In genomic region chr2:72993147-72993546, GRCh38 we compare ENCODE assay signal across 8 cellular contexts.
DNase-seq lines count a peak whose midpoint lies in the region; ATAC-seq, FAIRE-seq and TF ChIP-seq lines count a peak whose summit lies in the region.

No MANE protein-coding gene starts in this region.

- no peaks in the 10 kb centered on the region for H4K20me1 ChIP-seq in HCT116 (ENCODE audit: insufficient read depth)
- no peaks in the 10 kb centered on the region for H4K20me1 ChIP-seq in keratinocyte (ENCODE audit: control insufficient read depth, extremely low read depth, insufficient read depth, low read length)

- no peak overlapping the region for H3K4me2 ChIP-seq in HCT116 (ENCODE audit: low read length)
- H3K4me2 ChIP-seq in keratinocyte (ENCODE audit: control insufficient read depth, extremely low read depth, insufficient read depth, low read depth, low read length): no peak overlapping the region

- H3K36me3 ChIP-seq in HCT116 (ENCODE audit: control insufficient read depth in 1 of 2, insufficient read depth in 2 of 2, low read length in 2 of 2) (no peaks in the 10 kb centered on the region), keratinocyte (ENCODE audit: control insufficient read depth in 2 of 2, extremely low read depth in 1 of 2, insufficient read depth in 2 of 2, low read length in 2 of 2) (no peaks in the 10 kb centered on the region)

- peak; percentile 65 to 81 (median 66) for TF ChIP-seq CTCF in HCT116 (IDR thresholded peaks at IDR 0.05 in 2 of 3, conservative IDR thresholded peaks at IDR 0.05 in 1 of 3; ENCODE audit: borderline replicate concordance in 1 of 3, insufficient read depth in 1 of 3, low read depth in 2 of 3, low read length in 2 of 3)
- peak; percentile 82 to 93 for TF ChIP-seq CTCF in brain (conservative IDR thresholded peaks at IDR 0.05)
- TF ChIP-seq CTCF in keratinocyte (optimal IDR thresholded peaks at IDR 0.05 in 1 of 3, IDR thresholded peaks at IDR 0.05 in 1 of 3, conservative IDR thresholded peaks at IDR 0.05 in 1 of 3; ENCODE audit: extremely low read depth in 1 of 3, insufficient read depth in 2 of 3, low read length in 3 of 3): peak; percentile 64 to 81 (median 77)

- H3K9ac ChIP-seq in HCT116 (ENCODE audit: low read length) (no peak overlapping the region), keratinocyte (ENCODE audit: control insufficient read depth, extremely low read depth, insufficient read depth, low read length) (no peak overlapping the region)

- H3K79me2 ChIP-seq in HCT116 (ENCODE audit: insufficient read depth, low read length): no peaks in the 10 kb centered on the region
- H3K79me2 ChIP-seq in keratinocyte (ENCODE audit: control insufficient read depth, insufficient read depth, low read length): no peaks in the 10 kb centered on the region

- H3K9me3 Mint-ChIP-seq in brain: no peaks in the 10 kb centered on the region

- RAD21 ChIA-PET in HCT116 (lab: Charles Lee; ENCODE audit: low non-redundant PET in 1 of 2, low total read pairs in 2 of 2, uncharacterized antibody in 2 of 2, unreplicated experiment in 2 of 2): no interaction called here

- peaks cover 2% of the 10 kb centered on the region for H3K27me3 Mint-ChIP-seq in brain

- TF ChIP-seq POLR2A in HCT116 (IDR thresholded peaks at IDR 0.05; ENCODE audit: borderline replicate concordance, extremely low read depth, insufficient read depth, insufficient read length): no peak

- DNase-seq in DMS53 (lab: John Stamatoyannopoulos, UW) (peak; percentile 49), DMS53 treated with DMSO at 0.1 percent for 48 hours (lab: John Stamatoyannopoulos, UW; ENCODE audit: unreplicated experiment) (no peak), HCT116 (ENCODE audit: low read depth, low spot score) (peak; percentile 22), SKM-1 treated with dmso at 0.1 percent for 144 hours (lab: John Stamatoyannopoulos, UW; ENCODE audit: unreplicated experiment) (peak; percentile 30), keratinocyte (ENCODE audit: low read depth, low spot score) (no peak)
- DNase-seq in stimulated activated CD8-positive, alpha-beta memory T cell treated with anti-CD3 and anti-CD28 coated beads, Interleukin-12 subunit alpha, Interleukin-12 subunit beta, amount 100 ng/mL, for 1 hour (ENCODE audit: low read depth): peak; percentile 9

- H3K9me3 ChIP-seq in HCT116 (ENCODE audit: control insufficient read depth in 1 of 2, insufficient read depth in 1 of 2, low read depth in 1 of 2, low read length in 2 of 2): no peaks in the 10 kb centered on the region
- H3K9me3 ChIP-seq in keratinocyte (ENCODE audit: control insufficient read depth, low read depth, low read length): no peaks in the 10 kb centered on the region

- intact Hi-C loops in HCT116 (cut with micrococcal nuclease): loop anchor here (2.0 to 5.0 kb wide), 2 partner anchors 79 to 170 kb away; partner anchors contain the start of gene SFXN5

- H3K9me2 ChIP-seq in HCT116 (ENCODE audit: insufficient read depth): no peaks in the 10 kb centered on the region

- H2AFZ ChIP-seq in HCT116 (ENCODE audit: low read depth, low read length, poor library complexity, severe bottlenecking) (no peak overlapping the region), keratinocyte (ENCODE audit: control insufficient read depth, low read length) (no peak overlapping the region)

- H3K27ac ChIP-seq in HCT116 (ENCODE audit: low read depth, low read length) (no peak overlapping the region), keratinocyte (ENCODE audit: control insufficient read depth, insufficient read depth, low read length) (no peak overlapping the region)

- dilution Hi-C loops in keratinocyte (cut with MboI; ENCODE audit: extremely low pct_ligation_motif_present, low sequenced_read_pairs): no loop called here

- POLR2A ChIA-PET in HCT116 (lab: Charles Lee): no interaction called here

- CTCF ChIA-PET in HCT116 (lab: Charles Lee): interaction anchor here (1.9 kb wide), 1 partner anchor 163 kb away, joined by 7 read pairs; no protein-coding TSS in a partner anchor

- no peaks in the 10 kb centered on the region for H3K4me1 ChIP-seq in HCT116 (ENCODE audit: control insufficient read depth in 1 of 2, insufficient read depth in 2 of 2, low read length in 2 of 2)
- peaks cover 3% of the 10 kb centered on the region for H3K4me1 ChIP-seq in keratinocyte (ENCODE audit: control insufficient read depth, extremely low read depth, insufficient read depth, low read length)

- H3K4me3 Mint-ChIP-seq in brain: no peak overlapping the region

- no peaks in the 10 kb centered on the region for H3K36me3 Mint-ChIP-seq in brain

- peak; percentile 79; the same call in 1 of the 2 replicates for ATAC-seq in HCT116
- ATAC-seq in GM19397 (IDR thresholded peaks at IDR 0.05; ENCODE audit: unreplicated experiment): no peak

- BruUV-seq in HCT116 (replicated peaks; lab: Mats Ljungman, UMichigan): no TSS peak

- TF ChIP-seq RAD21 in HCT116 (IDR thresholded peaks at IDR 0.05; ENCODE audit: low read depth): peak; percentile 74

- H3K27me3 ChIP-seq in HCT116 (ENCODE audit: insufficient read depth, low read length) (no peaks in the 10 kb centered on the region), keratinocyte (ENCODE audit: control insufficient read depth, extremely low read depth, insufficient read depth, low read length) (no peaks in the 10 kb centered on the region)

- no peak for FAIRE-seq in keratinocyte (lab: Jason Lieb, UNC)

- H3K27ac Mint-ChIP-seq in brain: peak overlapping the region in 2 of 5 experiments; percentile 53 to 88

- H3K9me1 ChIP-seq in keratinocyte (ENCODE audit: control insufficient read depth, extremely low read depth, insufficient read depth, low read length): no peaks in the 10 kb centered on the region

- peaks cover 16% of the 10 kb centered on the region for H3K4me1 Mint-ChIP-seq in brain

- H3K4me3 ChIP-seq in HCT116 (replicated peaks in 1 of 2; ENCODE audit: low read depth in 1 of 2, low read length in 2 of 2) (no peak overlapping the region), keratinocyte (ENCODE audit: control insufficient read depth in 2 of 3, extremely low read depth in 1 of 3, insufficient read depth in 2 of 3, low read depth in 1 of 3, low read length in 3 of 3) (no peak overlapping the region)

TF ChIP-seq in HCT116, 20 proteins besides CTCF, POLR2A, EP300 and RAD21:
- TF ChIP-seq CEBPB (IDR thresholded peaks at IDR 0.05; ENCODE audit: low read depth) (no peak), SRF (IDR thresholded peaks at IDR 0.05; ENCODE audit: low read depth) (no peak), ATF3 (IDR thresholded peaks at IDR 0.05) (no peak), ZFX (IDR thresholded peaks at IDR 0.05) (no peak), TCF7L2 (IDR thresholded peaks at IDR 0.05; ENCODE audit: borderline replicate concordance, extremely low read depth, insufficient read depth, insufficient read length) (no peak), POLR2AphosphoS5 (IDR thresholded peaks at IDR 0.05; ENCODE audit: low read depth, low read length) (no peak), SP1 (IDR thresholded peaks at IDR 0.05; ENCODE audit: low read depth) (no peak), CBX3 (IDR thresholded peaks at IDR 0.05; ENCODE audit: low read depth) (no peak), EZH2phosphoT487 (IDR thresholded peaks at IDR 0.05; ENCODE audit: borderline replicate concordance) (no peak), JUND (IDR thresholded peaks at IDR 0.05) (no peak)
- TF ChIP-seq, protein P1, sequence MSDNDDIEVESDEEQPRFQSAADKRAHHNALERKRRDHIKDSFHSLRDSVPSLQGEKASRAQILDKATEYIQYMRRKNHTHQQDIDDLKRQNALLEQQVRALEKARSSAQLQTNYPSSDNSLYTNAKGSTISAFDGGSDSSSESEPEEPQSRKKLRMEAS (IDR thresholded peaks at IDR 0.05): no peak

Comparison
In these comparisons a context has a peak if more than half of its experiments do, and no peak if none do; other contexts are left out.
1. DNase-seq: peak in DMS53 (single experiment), HCT116 (single experiment), SKM-1 treated with dmso at 0.1 percent for 144 hours (single experiment) and stimulated activated CD8-positive, alpha-beta memory T cell treated with anti-CD3 and anti-CD28 coated beads, Interleukin-12 subunit alpha, Interleukin-12 subunit beta, amount 100 ng/mL, for 1 hour (single experiment); none in DMS53 treated with DMSO at 0.1 percent for 48 hours (single experiment) and keratinocyte (single experiment).
2. Peak in every context shown above with its lines, with median percentiles within 50 percentile points of each other: CTCF ChIP-seq.